In genomic region chr3:126679318-126679751, GRCh38 we compare ENCODE assay signal across 8 cellular contexts. TPM values are rescaled to one million over a fixed set of nuclear protein-coding genes. Genes with fewer than 3 reads are reported as not detected.
A peak's percentile ranks its signal among the peaks of the same experiment; 100 is the strongest.
DNase-seq lines count a peak whose midpoint lies in the region; ATAC-seq and TF ChIP-seq lines count a peak whose summit lies in the region.

No MANE protein-coding gene starts in this region.

- ATAC-seq in HG02588 (IDR thresholded peaks at IDR 0.05; ENCODE audit: unreplicated experiment) (peak; percentile 65), left lobe of liver (peak; percentile 98), GM21423 (IDR thresholded peaks at IDR 0.05; ENCODE audit: unreplicated experiment) (no peak)

- peaks cover 13 to 22% (median 20%) of the 10 kb centered on the region in 3 donors for H3K27me3 Mint-ChIP-seq in CD14-positive monocyte (ENCODE audit: low read depth in 3 of 3)
- H3K27me3 Mint-ChIP-seq in activated CD4-positive, alpha-beta T cell treated with anti-CD3 and anti-CD28 coated beads, Interleukin-2, amount 10 ng/mL, durations not matched to agents 24 days and 14 days = peaks cover 19% of the 10 kb centered on the region
- peaks cover 32% of the 10 kb centered on the region for H3K27me3 Mint-ChIP-seq in chondrocyte (ENCODE audit: low read depth)

- no peaks in the 10 kb centered on the region for H3K36me3 Mint-ChIP-seq in CD14-positive monocyte
- no peaks in the 10 kb centered on the region for H3K36me3 Mint-ChIP-seq in activated CD4-positive, alpha-beta T cell treated with anti-CD3 and anti-CD28 coated beads, Interleukin-2, amount 10 ng/mL, durations not matched to agents 24 days and 14 days (ENCODE audit: low read depth)
- peaks cover 2% of the 10 kb centered on the region for H3K36me3 Mint-ChIP-seq in chondrocyte (ENCODE audit: low read depth)

- peaks cover 0 to 2% (median 0%) of the 10 kb centered on the region in 7 donors for H3K9me3 Mint-ChIP-seq in CD14-positive monocyte
- H3K9me3 Mint-ChIP-seq in activated CD4-positive, alpha-beta T cell treated with anti-CD3 and anti-CD28 coated beads, Interleukin-2, amount 10 ng/mL, durations not matched to agents 24 days and 14 days = no peaks in the 10 kb centered on the region
- peaks cover 7% of the 10 kb centered on the region for H3K9me3 Mint-ChIP-seq in chondrocyte (ENCODE audit: low read depth)

- intact Hi-C loops in CD14-positive monocyte (cut with micrococcal nuclease) = loop anchor here (2.0 to 5.0 kb wide), 3 partner anchors 303 to 865 kb away; partner anchors contain the start of gene PLXNA1 (in 1 of the 2)
- intact Hi-C loops in activated CD4-positive, alpha-beta T cell treated with anti-CD3 and anti-CD28 coated beads, Interleukin-2, amount 10 ng/mL, durations not matched to agents 24 days and 14 days (cut with micrococcal nuclease) = loop anchor here (1.0 to 10.0 kb wide), 3 partner anchors 305 to 865 kb away; partner anchors contain the start of gene PLXNA1

- DNase-seq in CD14-positive monocyte (ENCODE audit: low spot score) (no peak), NCI-H524 (lab: John Stamatoyannopoulos, UW) (peak; percentile 77 to 91), chondrocyte (ENCODE audit: low spot score) (no peak), left lobe of liver (ENCODE audit: low spot score) (peak; percentile 78)
- peak; percentile 93 for DNase-seq in activated CD4-positive, alpha-beta T cell treated with anti-CD3 and anti-CD28 coated beads, Interleukin-2, amount 10 ng/mL, durations not matched to agents 24 days and 14 days
- peak; percentile 81 for DNase-seq in stimulated activated CD4-positive, alpha-beta T cell treated with anti-CD3 and anti-CD28 coated beads, Interleukin-4, amount 100 ng/mL, for 24 hours

- H3K4me3 Mint-ChIP-seq in CD14-positive monocyte (peak overlapping the region; percentile 11 to 79), chondrocyte (ENCODE audit: unreplicated experiment) (no peak overlapping the region)
- no peak overlapping the region for H3K4me3 Mint-ChIP-seq in activated CD4-positive, alpha-beta T cell treated with anti-CD3 and anti-CD28 coated beads, Interleukin-2, amount 10 ng/mL, durations not matched to agents 24 days and 14 days

- TF ChIP-seq CTCF in CD14-positive monocyte (IDR thresholded peaks at IDR 0.05) (peak; percentile 97), chondrocyte (IDR thresholded peaks at IDR 0.05) (peak; percentile 99)

- H3K27ac Mint-ChIP-seq in CD14-positive monocyte (peak overlapping the region in 1 of 7 donors; percentile 23), chondrocyte (ENCODE audit: unreplicated experiment) (no peak overlapping the region)
- H3K27ac Mint-ChIP-seq in activated CD4-positive, alpha-beta T cell treated with anti-CD3 and anti-CD28 coated beads, Interleukin-2, amount 10 ng/mL, durations not matched to agents 24 days and 14 days = no peak overlapping the region

- H3K4me1 Mint-ChIP-seq in CD14-positive monocyte (peaks cover 8% of the 10 kb centered on the region), chondrocyte (ENCODE audit: low read depth) (peaks cover 6% of the 10 kb centered on the region)
- H3K4me1 Mint-ChIP-seq in activated CD4-positive, alpha-beta T cell treated with anti-CD3 and anti-CD28 coated beads, Interleukin-2, amount 10 ng/mL, durations not matched to agents 24 days and 14 days = peaks cover 3% of the 10 kb centered on the region

RNA-seq across cellular contexts. Expression of gene TXNRD3, which starts 24.4 kb away (rescaled TPM):
- 1 to 10 TPM in 1 of 2 donors, under 1 TPM in 1; 0.90 to 1.7 TPM for polyA plus RNA-seq in CD14-positive monocyte
- 1.3 and 1.5 TPM in 2 replicates for total RNA-seq in activated CD4-positive, alpha-beta T cell treated with anti-CD3 and anti-CD28 coated beads, Interleukin-2, amount 10 ng/mL, durations not matched to agents 24 days and 14 days
- total RNA-seq in chondrocyte = 11.3 to 15.1 TPM (median 14.2 TPM) in 3 replicates
- 10.7 TPM for total RNA-seq in left lobe of liver

RNA-seq across cellular contexts. Expression of gene CHCHD6, which starts 24.7 kb away (rescaled TPM):
- polyA plus RNA-seq in CD14-positive monocyte = 1 to 10 TPM; 1.1 to 1.8 TPM
- total RNA-seq in activated CD4-positive, alpha-beta T cell treated with anti-CD3 and anti-CD28 coated beads, Interleukin-2, amount 10 ng/mL, durations not matched to agents 24 days and 14 days = 17.1 and 18.5 TPM in 2 replicates
- total RNA-seq in chondrocyte (15.2 to 17.1 TPM (median 15.3 TPM) in 3 replicates), left lobe of liver (3.8 TPM)

Comparison
In these comparisons a context has a peak if more than half of its experiments do, and no peak if none do; other contexts are left out.
1. DNase-seq: peak in NCI-H524 (2 of 2), activated CD4-positive, alpha-beta T cell treated with anti-CD3 and anti-CD28 coated beads, Interleukin-2, amount 10 ng/mL, durations not matched to agents 24 days and 14 days (single experiment), left lobe of liver (single experiment) and stimulated activated CD4-positive, alpha-beta T cell treated with anti-CD3 and anti-CD28 coated beads, Interleukin-4, amount 100 ng/mL, for 24 hours (single experiment); none in CD14-positive monocyte (single experiment) and chondrocyte (single experiment).
2. H3K4me3 Mint-ChIP-seq: peak in CD14-positive monocyte (2 of 2); none in activated CD4-positive, alpha-beta T cell treated with anti-CD3 and anti-CD28 coated beads, Interleukin-2, amount 10 ng/mL, durations not matched to agents 24 days and 14 days (single experiment) and chondrocyte (single experiment).